Comparison of ENCODE assay signal across 9 cellular contexts in the genomic region with DNA sequence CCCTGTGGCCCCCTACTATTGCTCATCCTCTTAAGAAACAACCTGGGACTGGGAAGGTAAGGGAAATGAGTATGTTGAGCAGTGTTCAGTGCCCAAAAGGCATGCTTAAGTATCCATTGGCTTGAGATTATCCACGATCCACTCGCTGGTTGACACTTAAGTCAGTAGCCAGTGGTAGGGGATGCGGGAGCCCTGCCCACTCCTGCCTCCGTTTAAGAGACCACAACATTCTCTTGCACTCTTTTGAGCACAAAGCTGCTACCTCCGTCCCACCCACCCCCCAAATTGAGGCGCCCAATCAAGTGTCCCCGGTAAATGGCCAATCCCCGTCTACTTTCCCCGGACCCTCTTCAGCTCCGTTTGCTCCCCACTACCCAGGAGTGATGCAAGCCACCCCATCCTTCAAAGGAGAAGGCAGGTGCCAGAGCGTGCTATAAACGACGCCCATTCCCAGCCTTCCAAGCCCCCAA. TPM values are rescaled to one million over a fixed set of nuclear protein-coding genes. Genes with fewer than 3 reads are reported as not detected.
DNase-seq lines count a peak whose midpoint lies in the region; ATAC-seq and TF ChIP-seq lines count a peak whose summit lies in the region.
"Had no signal": no experiment of that assay in that cellular context is flagged by ENCODE, and none has a peak within 500 bp of the region (broad histone marks: within the 10 kb centered on the region; RNA-seq: fewer than 3 reads in every experiment).

No MANE protein-coding gene starts in this region.

- intact Hi-C loops in activated T-helper 2 cell treated with anti-CD3 and anti-CD28 coated beads, Interferon-gamma antibody, Interleukin-2, Interleukin-4, amounts not matched to agents 10 μg/mL and 5 μg/mL and 100 μg/mL, durations not matched to agents 14 hours and 24 hours and 36 hours (cut with micrococcal nuclease): loop anchor here (1.0 kb wide), 1 partner anchor 51 kb away; a partner anchor contains a TSS

- H3K4me3 Mint-ChIP-seq in activated T-helper 2 cell treated with anti-CD3 and anti-CD28 coated beads, Interferon-gamma antibody, Interleukin-2, Interleukin-4, amounts not matched to agents 10 μg/mL and 5 μg/mL and 100 μg/mL, durations not matched to agents 14 hours and 24 hours and 36 hours (ENCODE audit: low read depth): peak overlapping the region; percentile 85

- in situ Hi-C loops in G401 (cut with HindIII; ENCODE audit: low sequenced_read_pairs): no loop called here

- no peak for TF ChIP-seq EP300 in suprapubic skin (IDR thresholded peaks at IDR 0.05)

- H3K4me1 ChIP-seq in iPS-20b (ENCODE audit: insufficient read depth, low read length) (no peaks in the 10 kb centered on the region), suprapubic skin (no peaks in the 10 kb centered on the region)

- H3K27ac ChIP-seq in iPS-20b (ENCODE audit: low read length) (no peak overlapping the region), suprapubic skin (peak overlapping the region; percentile 56)

- H3K36me3 ChIP-seq in iPS-20b (ENCODE audit: insufficient read depth, low read depth, low read length): peaks cover 33% of the 10 kb centered on the region
- H3K36me3 ChIP-seq in suprapubic skin: peaks cover 6% of the 10 kb centered on the region

- no peaks in the 10 kb centered on the region for H3K9me3 Mint-ChIP-seq in activated T-helper 2 cell treated with anti-CD3 and anti-CD28 coated beads, Interferon-gamma antibody, Interleukin-2, Interleukin-4, amounts not matched to agents 10 μg/mL and 5 μg/mL and 100 μg/mL, durations not matched to agents 14 hours and 24 hours and 36 hours

- peaks cover 12% of the 10 kb centered on the region for H3K27me3 Mint-ChIP-seq in activated T-helper 2 cell treated with anti-CD3 and anti-CD28 coated beads, Interferon-gamma antibody, Interleukin-2, Interleukin-4, amounts not matched to agents 10 μg/mL and 5 μg/mL and 100 μg/mL, durations not matched to agents 14 hours and 24 hours and 36 hours (ENCODE audit: low read depth)

- no peak for TF ChIP-seq POLR2A in suprapubic skin (IDR thresholded peaks at IDR 0.05)

- peak overlapping the region; percentile 84 for H3K27ac Mint-ChIP-seq in activated T-helper 2 cell treated with anti-CD3 and anti-CD28 coated beads, Interferon-gamma antibody, Interleukin-2, Interleukin-4, amounts not matched to agents 10 μg/mL and 5 μg/mL and 100 μg/mL, durations not matched to agents 14 hours and 24 hours and 36 hours

- no peak for TF ChIP-seq CTCF in AG10803 (conservative IDR thresholded peaks at IDR 0.05; ENCODE audit: low read length)
- TF ChIP-seq CTCF in suprapubic skin (IDR thresholded peaks at IDR 0.05): no peak

- H3K4me3 ChIP-seq in AG10803 (ENCODE audit: low read length) (peak overlapping the region; percentile 72), iPS-20b (ENCODE audit: low read length) (peak overlapping the region; percentile 82), suprapubic skin (peak overlapping the region; percentile 57)

- no peak for DNase-seq in AG10803 (ENCODE audit: low read depth)
- no peak for DNase-seq in activated T-helper 2 cell treated with anti-CD3 and anti-CD28 coated beads, Interferon-gamma antibody, Interleukin-2, Interleukin-4, amounts not matched to agents 10 μg/mL and 5 μg/mL and 100 μg/mL, durations not matched to agents 14 hours and 24 hours and 36 hours (ENCODE audit: low spot score)
- DNase-seq in suprapubic skin (ENCODE audit: low spot score in 2 of 2): no peak
- DNase-seq in AML-193 (lab: John Stamatoyannopoulos, UW): no peak
- DNase-seq in G401 (ENCODE audit: low spot score): no peak

- peak overlapping the region; percentile 82 for H3K9ac ChIP-seq in iPS-20b (ENCODE audit: low read depth, low read length)

- H3K9me3 ChIP-seq in iPS-20b (ENCODE audit: insufficient read depth, low read depth, low read length): no peaks in the 10 kb centered on the region
- no peaks in the 10 kb centered on the region for H3K9me3 ChIP-seq in suprapubic skin
- H3K9me3 ChIP-seq: mucosa of descending colon had no signal

- 39% methylated on average over 13 of the region's 13 CpGs for WGBS in suprapubic skin

- ATAC-seq in GM21528 (IDR thresholded peaks at IDR 0.05; ENCODE audit: low FRiP score, unreplicated experiment) (peak; percentile 11), HG03565 (IDR thresholded peaks at IDR 0.05; ENCODE audit: unreplicated experiment) (no peak)

- peaks cover 3% of the 10 kb centered on the region for H3K4me1 Mint-ChIP-seq in activated T-helper 2 cell treated with anti-CD3 and anti-CD28 coated beads, Interferon-gamma antibody, Interleukin-2, Interleukin-4, amounts not matched to agents 10 μg/mL and 5 μg/mL and 100 μg/mL, durations not matched to agents 14 hours and 24 hours and 36 hours (ENCODE audit: low read depth)

- peaks cover 22% of the 10 kb centered on the region for H3K36me3 Mint-ChIP-seq in activated T-helper 2 cell treated with anti-CD3 and anti-CD28 coated beads, Interferon-gamma antibody, Interleukin-2, Interleukin-4, amounts not matched to agents 10 μg/mL and 5 μg/mL and 100 μg/mL, durations not matched to agents 14 hours and 24 hours and 36 hours (ENCODE audit: low read depth)

- peaks cover 36% of the 10 kb centered on the region for H3K27me3 ChIP-seq in iPS-20b (ENCODE audit: insufficient read depth, low read length)
- H3K27me3 ChIP-seq in suprapubic skin: no peaks in the 10 kb centered on the region

RNA-seq across cellular contexts. Expression of a gene that starts 25.0 kb away (rescaled TPM):
- 46.6 and 49.9 TPM in 2 replicates for total RNA-seq in activated T-helper 2 cell treated with anti-CD3 and anti-CD28 coated beads, Interferon-gamma antibody, Interleukin-2, Interleukin-4, amounts not matched to agents 10 μg/mL and 5 μg/mL and 100 μg/mL, durations not matched to agents 14 hours and 24 hours and 36 hours
- total RNA-seq in suprapubic skin: 10 to 100 TPM; 11.3 to 14.9 (median 12.2) TPM
- 9.6 and 12.1 TPM in 2 replicates for total RNA-seq in G401 (2014; rRNA removed; shearing (Covaris generic))

RNA-seq across cellular contexts. Expression of a gene that starts 51.5 kb away (rescaled TPM):
- total RNA-seq in activated T-helper 2 cell treated with anti-CD3 and anti-CD28 coated beads, Interferon-gamma antibody, Interleukin-2, Interleukin-4, amounts not matched to agents 10 μg/mL and 5 μg/mL and 100 μg/mL, durations not matched to agents 14 hours and 24 hours and 36 hours: 14.9 and 16.2 TPM in 2 replicates
- 10 to 100 TPM in 1 of 4 donors, 1 to 10 TPM in 3; 5.9 to 11.0 (median 7.9) TPM for total RNA-seq in suprapubic skin
- total RNA-seq in G401 (2014; rRNA removed; shearing (Covaris generic)): 1.4 and 3.4 TPM in 2 replicates
